1 cellular context compared by ENCODE assay signal in the genomic region with DNA sequence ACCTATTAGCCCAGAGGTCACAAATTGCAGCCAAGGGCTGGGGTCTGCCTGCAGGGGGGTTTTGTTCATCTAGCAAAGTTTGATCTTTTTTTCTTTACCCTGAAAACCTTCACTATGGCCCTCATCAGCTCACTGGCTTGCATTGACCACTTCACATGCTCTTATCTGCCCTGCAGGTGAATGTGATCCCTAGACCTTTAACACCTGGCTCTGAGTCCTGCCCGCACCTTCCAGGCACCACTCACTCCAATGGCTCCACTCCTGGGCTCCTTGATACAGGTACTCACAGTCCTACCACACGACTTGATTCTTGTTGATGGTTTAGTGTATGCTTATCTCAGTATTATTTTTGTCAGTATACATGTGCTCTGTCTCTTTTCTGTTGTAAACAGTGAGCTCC.
TF ChIP-seq lines count a peak whose summit lies in the region.

No MANE protein-coding gene starts in this region.

TF ChIP-seq in IMR-90, 13 proteins besides CTCF, POLR2A, EP300 and RAD21:
- TF ChIP-seq SMC3 (IDR thresholded peaks at IDR 0.05; ENCODE audit: low read depth, low read length) (no peak), RCOR1 (IDR thresholded peaks at IDR 0.05; ENCODE audit: insufficient replicate concordance, low read length) (no peak), BHLHE40 (IDR thresholded peaks at IDR 0.05; ENCODE audit: low read depth, low read length) (no peak), CEBPB (IDR thresholded peaks at IDR 0.05; ENCODE audit: low read depth, low read length) (no peak), NFE2L2 (IDR thresholded peaks at IDR 0.05; ENCODE audit: low read depth, low read length) (no peak), MAFK (IDR thresholded peaks at IDR 0.05; ENCODE audit: low read depth, low read length) (no peak), MXI1 (IDR thresholded peaks at IDR 0.05; ENCODE audit: borderline replicate concordance, low read depth, low read length) (no peak), CHD1 (IDR thresholded peaks at IDR 0.05; ENCODE audit: low read depth, low read length) (no peak), RFX5 (IDR thresholded peaks at IDR 0.05; ENCODE audit: low read depth, low read length) (no peak)
- TF ChIP-seq, protein P1, sequence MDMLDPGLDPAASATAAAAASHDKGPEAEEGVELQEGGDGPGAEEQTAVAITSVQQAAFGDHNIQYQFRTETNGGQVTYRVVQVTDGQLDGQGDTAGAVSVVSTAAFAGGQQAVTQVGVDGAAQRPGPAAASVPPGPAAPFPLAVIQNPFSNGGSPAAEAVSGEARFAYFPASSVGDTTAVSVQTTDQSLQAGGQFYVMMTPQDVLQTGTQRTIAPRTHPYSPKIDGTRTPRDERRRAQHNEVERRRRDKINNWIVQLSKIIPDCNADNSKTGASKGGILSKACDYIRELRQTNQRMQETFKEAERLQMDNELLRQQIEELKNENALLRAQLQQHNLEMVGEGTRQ (IDR thresholded peaks at IDR 0.05; ENCODE audit: low read depth, low read length), result no peak
